22 cellular contexts compared by ENCODE assay signal in the genomic region with DNA sequence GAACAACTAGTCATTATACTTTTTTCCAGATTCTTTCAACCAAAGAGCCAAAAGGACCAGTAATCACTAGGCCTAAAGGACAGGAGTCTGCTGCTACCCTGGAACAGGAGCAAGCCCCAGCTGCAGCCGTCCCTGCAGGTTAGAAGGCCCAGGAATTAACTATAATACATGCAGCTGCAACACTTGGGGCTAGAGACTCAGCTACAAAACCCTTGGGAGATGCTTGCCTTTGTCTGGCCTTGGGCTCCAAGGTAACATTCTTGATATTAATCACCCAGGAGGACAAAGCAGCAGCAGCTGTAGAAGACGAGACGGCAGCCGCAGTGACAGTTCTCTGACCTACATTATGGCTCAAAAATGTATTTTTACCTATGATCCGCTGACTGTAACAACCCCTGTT.
A peak's percentile ranks its signal among the peaks of the same experiment; 100 is the strongest.
DNase-seq lines count a peak whose midpoint lies in the region; ATAC-seq and FAIRE-seq lines count a peak whose summit lies in the region.
"Had no signal": no experiment of that assay in that cellular context is flagged by ENCODE, and none has a peak within 500 bp of the region (broad histone marks: within the 10 kb centered on the region; RNA-seq: fewer than 3 reads in every experiment).

No MANE protein-coding gene starts in this region.

- no peaks in the 10 kb centered on the region for H3K27me3 ChIP-seq in SJCRH30
- H3K27me3 ChIP-seq: ovary, uterus had no signal

- no peaks in the 10 kb centered on the region for H3K36me3 ChIP-seq in SJCRH30
- H3K36me3 ChIP-seq: ovary, uterus had no signal

- FAIRE-seq in urothelium cell line (lab: Jason Lieb, UNC): no peak
- FAIRE-seq: colon, endothelial cell of umbilical vein, HTR-8/SVneo had no signal

- H3K4me1 ChIP-seq in SJCRH30: peaks cover 7% of the 10 kb centered on the region
- H3K4me1 ChIP-seq: uterus had no signal

- H3K4me3 ChIP-seq in SJCRH30: no peak overlapping the region
- H3K4me3 ChIP-seq: ovary, uterus had no signal

- H3K9me3 ChIP-seq in SJCRH30 (replicated peaks): no peaks in the 10 kb centered on the region
- H3K9me3 ChIP-seq: ovary, uterus had no signal

- ATAC-seq in HG02610 (IDR thresholded peaks at IDR 0.05; ENCODE audit: unreplicated experiment): peak; percentile 40
- no peak for ATAC-seq in GM18867 (IDR thresholded peaks at IDR 0.05; ENCODE audit: unreplicated experiment)
- ATAC-seq: activated CD8-positive, alpha-beta T cell treated with anti-CD3 and anti-CD28 coated beads, Interleukin-2, amount 10 ng/mL, durations not matched to agents 7 days and 5 days; activated naive CD4-positive, alpha-beta T cell treated with anti-CD3 and anti-CD28 coated beads, Interleukin-2, amount 50 U/mL, for 72 hours; activated T-cell treated with anti-CD3 and anti-CD28 coated beads, Interleukin-2, amount 50 U/mL, for 4 hours had no signal

- DNase-seq in ELF-1 (ENCODE audit: low read depth, low spot score) (peak; percentile 14), SJCRH30 (peak; percentile 31 to 58), islet precursor cell (peak; percentile 76), urothelium cell line (ENCODE audit: low spot score) (no peak)
- DNase-seq in effector CD4-positive, alpha-beta T cell: no peak
- no peak for DNase-seq in activated CD4-positive, alpha-beta T cell treated with anti-CD3 and anti-CD28 coated beads for 1 hour
- DNase-seq: activated B cell treated with CpG ODN at 0.5 μM for 24 hours; activated CD8-positive, alpha-beta T cell treated with anti-CD3 and anti-CD28 coated beads, Interleukin-2, amount 10 ng/mL, durations not matched to agents 7 days and 5 days; activated T-cell treated with anti-CD3 and anti-CD28 coated beads, Interleukin-2, amount 50 U/mL, for 4 hours; CD8-positive, alpha-beta memory T cell; HFFc6; NCI-H146; SHP77 treated with DMSO at 0.1 percent for 48 hours; T-helper 2 cell; uterus had no signal

- H3K27ac ChIP-seq in SJCRH30: no peak overlapping the region
- H3K27ac ChIP-seq: ovary, uterus had no signal

Comparison
In these comparisons a context has a peak if more than half of its experiments do, and no peak if none do; other contexts are left out.
1. DNase-seq: peak in ELF-1 (single experiment), SJCRH30 (2 of 2) and islet precursor cell (single experiment); none in urothelium cell line (single experiment), effector CD4-positive, alpha-beta T cell (single experiment) and activated CD4-positive, alpha-beta T cell treated with anti-CD3 and anti-CD28 coated beads for 1 hour (single experiment).